ENCODE assay signal across 11 cellular contexts in the genomic region with DNA sequence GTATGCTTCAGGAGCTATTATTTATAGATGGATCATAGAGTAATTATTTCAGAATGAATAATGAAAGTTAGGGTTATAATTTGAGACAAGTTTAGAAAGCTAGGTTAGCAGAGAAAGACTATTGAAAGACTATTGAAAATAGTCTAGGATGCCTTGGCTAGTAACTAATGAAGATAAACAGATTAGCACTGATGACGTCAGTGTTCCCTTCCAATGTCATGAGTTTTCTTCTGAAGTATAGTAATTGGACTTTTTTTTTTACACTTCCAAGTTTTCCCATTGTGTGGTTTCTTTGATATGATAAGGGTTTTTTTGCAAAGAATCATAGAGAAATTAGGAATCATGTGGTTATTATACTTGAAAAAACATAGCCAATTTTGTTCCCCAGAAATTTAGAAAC.
"Had no signal": no experiment of that assay in that cellular context is flagged by ENCODE, and none has a peak within 500 bp of the region (broad histone marks: within the 10 kb centered on the region; RNA-seq: fewer than 3 reads in every experiment).

No MANE protein-coding gene starts in this region.

- H3K4me3 ChIP-seq: GM23248, GM23338, HAP-1 had no signal

- H3K9me3 Mint-ChIP-seq: GM23338, H9 had no signal

- ATAC-seq: GM23338, HCT116 had no signal

- H2AFZ ChIP-seq: GM23248, GM23338 had no signal

- H3K27ac ChIP-seq: GM23248 had no signal

- H3K9ac ChIP-seq: GM23248 had no signal

- H3K4me1 ChIP-seq: HAP-1 had no signal

- H3K9me3 ChIP-seq: HAP-1 had no signal

- H3K4me1 Mint-ChIP-seq: GM23338, H9 had no signal

- H3K27ac Mint-ChIP-seq: GM23338, H9, HFFc6 had no signal

- H3K4me3 Mint-ChIP-seq: GM23338, H9, HFFc6 had no signal

- DNase-seq: GM23248, GOT3, H7, H9, HCEC 1CT, HFFc6 had no signal

- H3K36me3 ChIP-seq: HAP-1 had no signal

- H3K4me2 ChIP-seq: GM23338 had no signal

- FAIRE-seq: H1, H54 had no signal
